ENCODE assay signal across 23 cellular contexts in the genomic region with DNA sequence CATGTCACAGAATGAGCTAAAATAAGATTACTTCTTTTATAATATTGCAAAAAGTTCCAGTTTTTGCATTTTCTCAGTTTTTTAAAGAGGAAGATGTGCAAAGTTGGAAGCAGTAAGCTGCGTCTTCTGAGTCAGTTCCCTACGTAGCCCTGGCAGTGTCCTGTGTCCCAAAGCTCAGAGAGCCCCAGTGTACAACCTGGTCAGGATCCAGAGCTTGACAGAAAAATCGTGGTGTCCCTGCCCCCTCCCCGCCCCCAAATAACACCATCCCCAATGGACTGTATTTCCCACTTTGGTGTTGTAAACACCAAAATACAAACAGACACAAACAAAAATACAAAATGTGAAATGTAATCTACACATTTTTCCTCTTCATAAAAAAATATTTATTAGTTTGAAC. TPM values are rescaled to one million over a fixed set of nuclear protein-coding genes. Genes with fewer than 3 reads are reported as not detected.
DNase-seq lines count a peak whose midpoint lies in the region; ATAC-seq, FAIRE-seq and TF ChIP-seq lines count a peak whose summit lies in the region.
"Had no signal": no experiment of that assay in that cellular context is flagged by ENCODE, and none has a peak within 500 bp of the region (broad histone marks: within the 10 kb centered on the region; RNA-seq: fewer than 3 reads in every experiment).

No MANE protein-coding gene starts in this region.

- TF ChIP-seq RAD21 in HepG2 (CRISPR knock-in tag; IDR thresholded peaks at IDR 0.05) = no peak

- POLR2A ChIA-PET in HepG2 (lab: Yijun Ruan, JAX) = interaction anchor here (1.4 to 2.7 kb wide), 5 partner anchors 10 to 212 kb away, joined by 4 to 9 read pairs (median 5); a partner anchor contains a TSS

- BruUV-seq in HepG2 (replicated peaks; lab: Mats Ljungman, UMichigan) = no TSS peak

- no peaks in the 10 kb centered on the region for H3K9me2 ChIP-seq in SU-DHL-6 (replicated peaks; ENCODE audit: insufficient read depth, low read length)

- H3K27me3 ChIP-seq in HepG2 (ENCODE audit: control insufficient read depth in 1 of 2, insufficient read depth in 2 of 2, low read length in 2 of 2) (no peaks in the 10 kb centered on the region), right lobe of liver (no peaks in the 10 kb centered on the region), SU-DHL-6 (ENCODE audit: low read length) (no peaks in the 10 kb centered on the region), osteoblast (ENCODE audit: insufficient read depth, low read length) (no peaks in the 10 kb centered on the region)

- H3K79me2 ChIP-seq in HepG2 (ENCODE audit: insufficient read depth, low read length) (peaks cover 11% of the 10 kb centered on the region), SU-DHL-6 (ENCODE audit: insufficient read depth, low read length) (no peaks in the 10 kb centered on the region), osteoblast (ENCODE audit: insufficient read depth, low read length) (peaks cover 4% of the 10 kb centered on the region)

- H3K36me3 Mint-ChIP-seq in endothelial cell (ENCODE audit: low read depth, unreplicated experiment) = peaks cover 19% of the 10 kb centered on the region
- H3K36me3 Mint-ChIP-seq: CD4-positive, CD25-positive, alpha-beta regulatory T cell had no signal

- no peak for DNase-seq in HepG2 (ENCODE audit: low spot score)
- DNase-seq in right lobe of liver = no peak
- DNase-seq in endothelial cell (ENCODE audit: low spot score) = no peak
- DNase-seq in osteoblast (ENCODE audit: insufficient read length, low spot score, missing footprints) = peak; percentile 63
- no peak for DNase-seq in HuH-7 (ENCODE audit: low spot score)
- DNase-seq: C1 segment of cervical spinal cord; CD4-positive, CD25-positive, alpha-beta regulatory T cell; CD8-positive, alpha-beta memory T cell; COR-L47; DMS 273 treated with DMSO at 0.1 percent for 48 hours; DMS53; DND-41; EL; GM23248; HCEC 1CT had no signal

- H3K36me3 ChIP-seq in HepG2 (replicated peaks in 1 of 2; ENCODE audit: control insufficient read depth in 1 of 2, insufficient read depth in 2 of 2, low read length in 2 of 2) (peaks cover 17 to 27% of the 10 kb centered on the region in 2 experiments), right lobe of liver (peaks cover 0 to 14% (median 7%) of the 10 kb centered on the region in 4 donors), SU-DHL-6 (ENCODE audit: low read length) (no peaks in the 10 kb centered on the region), osteoblast (ENCODE audit: insufficient read depth, low read length) (peaks cover 22% of the 10 kb centered on the region)

- peaks cover 76% of the 10 kb centered on the region for H3K4me1 ChIP-seq in HepG2 (ENCODE audit: insufficient read depth, low read length)
- peaks cover 0 to 28% (median 12%) of the 10 kb centered on the region in 4 donors for H3K4me1 ChIP-seq in right lobe of liver
- peaks cover 9% of the 10 kb centered on the region for H3K4me1 ChIP-seq in osteoblast (ENCODE audit: insufficient read depth, low read length)

- no peak overlapping the region for H3K4me3 Mint-ChIP-seq in endothelial cell (ENCODE audit: unreplicated experiment)
- H3K4me3 Mint-ChIP-seq: B cell had no signal

- intact Hi-C loops in HepG2 (cut with micrococcal nuclease; ENCODE audit: unreplicated experiment) (loop anchor here (10.0 kb wide), 1 partner anchor 121 kb away; a partner anchor contains a TSS), right lobe of liver (cut with DNase I) (no loop called here)

- FAIRE-seq in HepG2 (lab: Jason Lieb, UNC) = no peak
- FAIRE-seq: GM12891, GM18507 had no signal

- H3K4me2 ChIP-seq in HepG2 (ENCODE audit: low read depth, low read length) = peak overlapping the region; percentile 77
- H3K4me2 ChIP-seq in SU-DHL-6 (ENCODE audit: low read depth, low read length, poor library complexity, severe bottlenecking) = no peak overlapping the region
- H3K4me2 ChIP-seq in osteoblast (ENCODE audit: insufficient read depth, low read length) = no peak overlapping the region

- H4K20me1 ChIP-seq in HepG2 (ENCODE audit: insufficient read depth, low read length) (no peaks in the 10 kb centered on the region), SU-DHL-6 (ENCODE audit: low read depth, low read length) (no peaks in the 10 kb centered on the region), osteoblast (ENCODE audit: insufficient read depth, low read length) (peaks cover 8% of the 10 kb centered on the region)

- H3K4me1 Mint-ChIP-seq in endothelial cell (ENCODE audit: unreplicated experiment) = no peaks in the 10 kb centered on the region
- H3K4me1 Mint-ChIP-seq: B cell had no signal

- no peak for ATAC-seq in HepG2
- no peak for ATAC-seq in right lobe of liver
- ATAC-seq in activated CD4-positive, CD25-positive, alpha-beta regulatory T cell treated with anti-CD3 and anti-CD28 coated beads, Interleukin-2, amount 50 U/mL, for 24 hours = no peak
- no peak for ATAC-seq in HG03460 (IDR thresholded peaks at IDR 0.05; ENCODE audit: unreplicated experiment)

- no peak overlapping the region for H2AFZ ChIP-seq in HepG2 (ENCODE audit: low read length)
- no peak overlapping the region for H2AFZ ChIP-seq in SU-DHL-6 (ENCODE audit: low read depth, low read length, severe bottlenecking)
- H2AFZ ChIP-seq in osteoblast (ENCODE audit: low read length) = no peak overlapping the region
- H2AFZ ChIP-seq: GM23248 had no signal

- no peaks in the 10 kb centered on the region for H3K9me3 ChIP-seq in HepG2 (ENCODE audit: low read length)
- no peaks in the 10 kb centered on the region for H3K9me3 ChIP-seq in right lobe of liver
- no peaks in the 10 kb centered on the region for H3K9me3 ChIP-seq in SU-DHL-6 (ENCODE audit: insufficient read depth, low read length)
- no peaks in the 10 kb centered on the region for H3K9me3 ChIP-seq in osteoblast (ENCODE audit: low read depth, low read length)

- 69% methylated on average over 4 of the region's 4 CpGs for WGBS in HepG2 (ENCODE audit: low lambda C conversion rate)
- whole genome bisulfite sequencing in right lobe of liver (ENCODE audit: insufficient coverage, low coverage, low lambda C conversion rate, missing lambda C conversion rate) = 55% methylated on average over 4 of the region's 4 CpGs

- TF ChIP-seq CTCF in HepG2 (CRISPR knock-in tag; IDR thresholded peaks at IDR 0.05) = no peak
- TF ChIP-seq CTCF in right lobe of liver (IDR thresholded peaks at IDR 0.05) = no peak
- TF ChIP-seq CTCF in SU-DHL-6 (IDR thresholded peaks at IDR 0.05; ENCODE audit: insufficient read depth, low read length, poor library complexity, severe bottlenecking) = no peak
- no peak for TF ChIP-seq CTCF in endothelial cell (IDR thresholded peaks at IDR 0.05; ENCODE audit: unreplicated experiment)
- TF ChIP-seq CTCF in osteoblast (IDR thresholded peaks at IDR 0.05; ENCODE audit: extremely low read depth, low read depth, low read length) = no peak

- no peak for TF ChIP-seq EP300 in HepG2 (IDR thresholded peaks at IDR 0.05; ENCODE audit: low read depth in 2 of 2, low read length in 2 of 2)
- no peak for TF ChIP-seq EP300 in HepG2 (CRISPR knock-in tag; IDR thresholded peaks at IDR 0.05; ENCODE audit: borderline replicate concordance)

- in situ Hi-C loops in HepG2 (cut with HindIII; ENCODE audit: extremely low pct_ligation_motif_present, low pct_unique_long_range_greater_than_20kb) = loop anchor here (5.0 kb wide), 1 partner anchor 37 kb away; a partner anchor contains a TSS

- H3K9me3 Mint-ChIP-seq in endothelial cell (ENCODE audit: unreplicated experiment) = no peaks in the 10 kb centered on the region
- H3K9me3 Mint-ChIP-seq: CD4-positive, CD25-positive, alpha-beta regulatory T cell; CD8-positive, alpha-beta memory T cell had no signal

- H3F3A ChIP-seq in SU-DHL-6 (ENCODE audit: insufficient read depth) = peaks cover 14% of the 10 kb centered on the region; the same call in 1 of the 2 replicates

- TF ChIP-seq POLR2A in HepG2 (IDR thresholded peaks at IDR 0.05; ENCODE audit: insufficient read depth in 1 of 2, low read depth in 2 of 2, low read length in 2 of 2) = no peak; a peak in 1 of 4 replicates
- TF ChIP-seq POLR2A in right lobe of liver (IDR thresholded peaks at IDR 0.05) = no peak

- H3K27ac ChIP-seq in HepG2 (ENCODE audit: extremely low read length, insufficient read depth, low read length) = peak overlapping the region; percentile 49
- H3K27ac ChIP-seq in right lobe of liver = no peak overlapping the region
- 0 out of 2 replicates have a peak overlapping the region, but pooled peaks have one; percentile 25 for H3K27ac ChIP-seq in SU-DHL-6 (ENCODE audit: low read depth, low read length)
- H3K27ac ChIP-seq in osteoblast (ENCODE audit: low read depth, low read length) = no peak overlapping the region
- H3K27ac ChIP-seq: GM23248, HL-60 had no signal

- CTCF ChIA-PET in HepG2 (lab: Yijun Ruan, JAX; ENCODE audit: low intra/inter-chr PET ratio, low total read pairs) = no interaction called here

- H3K27me3 Mint-ChIP-seq in endothelial cell (ENCODE audit: unreplicated experiment) = peaks cover 10% of the 10 kb centered on the region
- H3K27me3 Mint-ChIP-seq: B cell; CD4-positive, CD25-positive, alpha-beta regulatory T cell; CD8-positive, alpha-beta memory T cell had no signal

- peak overlapping the region; percentile 72 for H3K27ac Mint-ChIP-seq in endothelial cell (ENCODE audit: unreplicated experiment)
- H3K27ac Mint-ChIP-seq: B cell; CD4-positive, CD25-positive, alpha-beta regulatory T cell had no signal

- no peak overlapping the region for H3K9ac ChIP-seq in HepG2 (ENCODE audit: insufficient read depth, low read depth, low read length)
- no peak overlapping the region for H3K9ac ChIP-seq in SU-DHL-6 (ENCODE audit: low read length)
- H3K9ac ChIP-seq: GM23248 had no signal

- peak overlapping the region in 1 of 3 experiments; percentile 3; a peak in 1 of 6 replicates for H3K4me3 ChIP-seq in HepG2 (replicated peaks in 1 of 3; ENCODE audit: insufficient read depth in 1 of 3, low read depth in 2 of 3, low read length in 3 of 3)
- no peak overlapping the region for H3K4me3 ChIP-seq in right lobe of liver
- no peak overlapping the region for H3K4me3 ChIP-seq in SU-DHL-6 (ENCODE audit: insufficient read depth, low read length, poor library complexity, severe bottlenecking)
- no peak overlapping the region for H3K4me3 ChIP-seq in osteoblast (ENCODE audit: insufficient read depth, low read length)
- H3K4me3 ChIP-seq: GM23248 had no signal

RNA-seq across cellular contexts. Expression of a gene that starts 4.6 kb away (rescaled TPM):
- total RNA-seq in HepG2 (2016; rRNA removed; fragmentation: Illumina TruSeq; extraction: Trizol) (47.4 and 91.4 TPM in 2 replicates), right lobe of liver (100 to 1,000 TPM in 2 of 6 experiments, 10 to 100 TPM in 4; 36.0 to 180 (median 73.8) TPM), endothelial cell (ENCODE audit: unreplicated experiment) (69.6 TPM), osteoblast (27.5 and 29.5 TPM in 2 replicates)
- total RNA-seq in HepG2 (2016; cell fraction: cytosol; rRNA removed; fragmentation: Illumina TruSeq; extraction: Trizol; ENCODE audit: low read depth) = 129 and 134 TPM in 2 replicates
- total RNA-seq in HepG2 (2016; cell fraction: insoluble cytoplasmic fraction; rRNA removed; fragmentation: Illumina TruSeq; extraction: Trizol) = 39.6 and 94.5 TPM in 2 replicates
- 171 and 186 TPM in 2 replicates for total RNA-seq in HepG2 (2016; cell fraction: membrane; rRNA removed; fragmentation: Illumina TruSeq; extraction: Trizol)
- 92.1 and 130 TPM in 2 replicates for total RNA-seq in HepG2 (2016; cell fraction: nucleus; rRNA removed; fragmentation: Illumina TruSeq; extraction: Trizol)
- polyA plus RNA-seq in HepG2 (2011; rRNA removed) = 95.9 and 105 TPM in 2 replicates
- 36.7 and 62.3 TPM in 2 replicates for polyA plus RNA-seq in HepG2 (2011; cell fraction: cytosol; rRNA removed)
- polyA plus RNA-seq in HepG2 (2011; cell fraction: nucleus; rRNA removed) = 581 and 754 TPM in 2 replicates
- polyA plus RNA-seq in HepG2 (2012) = 65.4 and 92.2 TPM in 2 replicates
- 354 and 372 TPM in 2 replicates for polyA plus RNA-seq in HepG2 (2016; cell fraction: cytosol; fragmentation: Illumina TruSeq; extraction: Trizol; ENCODE audit: low read depth)
- polyA plus RNA-seq in HepG2 (2016; cell fraction: insoluble cytoplasmic fraction; fragmentation: Illumina TruSeq; extraction: Trizol; ENCODE audit: low read depth) = 107 and 130 TPM in 2 replicates
- 352 and 381 TPM in 2 replicates for polyA plus RNA-seq in HepG2 (2016; cell fraction: membrane; fragmentation: Illumina TruSeq; extraction: Trizol; ENCODE audit: low read depth)
- polyA plus RNA-seq in HepG2 (2016; cell fraction: nucleus; fragmentation: Illumina TruSeq; extraction: Trizol; ENCODE audit: insufficient read depth, low read depth) = 510 and 535 TPM in 2 replicates
- polyA minus RNA-seq in HepG2 (2011; rRNA and poly(A)+ RNA removed; ENCODE audit: low replicate concordance) = 23.9 and 51.3 TPM in 2 replicates
- polyA minus RNA-seq in HepG2 (2011; cell fraction: cytosol; rRNA and poly(A)+ RNA removed) = 24.3 and 27.0 TPM in 2 replicates
- 61.3 and 75.8 TPM in 2 replicates for polyA minus RNA-seq in HepG2 (2011; cell fraction: nucleus; rRNA and poly(A)+ RNA removed)

RNA-seq across cellular contexts. Expression of a gene that starts 7.7 kb away (rescaled TPM):
- total RNA-seq in HepG2 (2016; rRNA removed; fragmentation: Illumina TruSeq; extraction: Trizol) = 51.5 and 61.5 TPM in 2 replicates
- total RNA-seq in HepG2 (2016; cell fraction: cytosol; rRNA removed; fragmentation: Illumina TruSeq; extraction: Trizol; ENCODE audit: low read depth) = 59.8 and 81.2 TPM in 2 replicates
- 46.5 and 57.9 TPM in 2 replicates for total RNA-seq in HepG2 (2016; cell fraction: insoluble cytoplasmic fraction; rRNA removed; fragmentation: Illumina TruSeq; extraction: Trizol)
- 59.4 and 77.4 TPM in 2 replicates for total RNA-seq in HepG2 (2016; cell fraction: membrane; rRNA removed; fragmentation: Illumina TruSeq; extraction: Trizol)
- 31.7 and 32.4 TPM in 2 replicates for total RNA-seq in HepG2 (2016; cell fraction: nucleus; rRNA removed; fragmentation: Illumina TruSeq; extraction: Trizol)
- polyA plus RNA-seq in HepG2 (2011; rRNA removed) = 13.0 and 23.5 TPM in 2 replicates
- 20.4 and 43.4 TPM in 2 replicates for polyA plus RNA-seq in HepG2 (2011; cell fraction: cytosol; rRNA removed)
- polyA plus RNA-seq in HepG2 (2011; cell fraction: nucleus; rRNA removed) = 145 and 202 TPM in 2 replicates
- 14.6 and 20.3 TPM in 2 replicates for polyA plus RNA-seq in HepG2 (2012)
- 90.7 and 108 TPM in 2 replicates for polyA plus RNA-seq in HepG2 (2016; cell fraction: cytosol; fragmentation: Illumina TruSeq; extraction: Trizol; ENCODE audit: low read depth)
- 72.4 and 82.2 TPM in 2 replicates for polyA plus RNA-seq in HepG2 (2016; cell fraction: insoluble cytoplasmic fraction; fragmentation: Illumina TruSeq; extraction: Trizol; ENCODE audit: low read depth)
- 75.9 and 77.5 TPM in 2 replicates for polyA plus RNA-seq in HepG2 (2016; cell fraction: membrane; fragmentation: Illumina TruSeq; extraction: Trizol; ENCODE audit: low read depth)
- polyA plus RNA-seq in HepG2 (2016; cell fraction: nucleus; fragmentation: Illumina TruSeq; extraction: Trizol; ENCODE audit: insufficient read depth, low read depth) = 89.9 and 96.0 TPM in 2 replicates
- 2.1 and 20.3 TPM in 2 replicates for polyA minus RNA-seq in HepG2 (2011; rRNA and poly(A)+ RNA removed; ENCODE audit: low replicate concordance)
- 22.2 and 31.7 TPM in 2 replicates for polyA minus RNA-seq in HepG2 (2011; cell fraction: cytosol; rRNA and poly(A)+ RNA removed)
- 13.2 and 15.8 TPM in 2 replicates for polyA minus RNA-seq in HepG2 (2011; cell fraction: nucleus; rRNA and poly(A)+ RNA removed)
- 100 to 1,000 TPM in 2 of 6 experiments, 10 to 100 TPM in 4; 37.0 to 118 (median 65.5) TPM for total RNA-seq in right lobe of liver
- 8.1 TPM for total RNA-seq in endothelial cell (ENCODE audit: unreplicated experiment)
- total RNA-seq in osteoblast = 1.8 and 2.9 TPM in 2 replicates

RNA-seq across cellular contexts. Expression of a gene that starts 36.3 kb away (rescaled TPM):
- total RNA-seq in HepG2 (2016; rRNA removed; fragmentation: Illumina TruSeq; extraction: Trizol) (40.2 and 41.9 TPM in 2 replicates), right lobe of liver (10 to 100 TPM; 18.7 to 68.9 (median 31.9) TPM), endothelial cell (ENCODE audit: unreplicated experiment) (34.9 TPM), osteoblast (15.6 and 18.8 TPM in 2 replicates)
- total RNA-seq in HepG2 (2016; cell fraction: cytosol; rRNA removed; fragmentation: Illumina TruSeq; extraction: Trizol; ENCODE audit: low read depth) = 34.8 and 37.0 TPM in 2 replicates
- 37.7 and 46.6 TPM in 2 replicates for total RNA-seq in HepG2 (2016; cell fraction: insoluble cytoplasmic fraction; rRNA removed; fragmentation: Illumina TruSeq; extraction: Trizol)
- 18.3 and 22.0 TPM in 2 replicates for total RNA-seq in HepG2 (2016; cell fraction: membrane; rRNA removed; fragmentation: Illumina TruSeq; extraction: Trizol)
- total RNA-seq in HepG2 (2016; cell fraction: nucleus; rRNA removed; fragmentation: Illumina TruSeq; extraction: Trizol) = 23.9 and 24.8 TPM in 2 replicates
- polyA plus RNA-seq in HepG2 (2011; rRNA removed) = 23.0 and 32.8 TPM in 2 replicates
- polyA plus RNA-seq in HepG2 (2011; cell fraction: cytosol; rRNA removed) = 17.1 and 24.8 TPM in 2 replicates
- 93.0 and 104 TPM in 2 replicates for polyA plus RNA-seq in HepG2 (2011; cell fraction: nucleus; rRNA removed)
- 16.8 and 17.7 TPM in 2 replicates for polyA plus RNA-seq in HepG2 (2012)
- 4.5 and 5.1 TPM in 2 replicates for polyA plus RNA-seq in HepG2 (2016; cell fraction: cytosol; fragmentation: Illumina TruSeq; extraction: Trizol; ENCODE audit: low read depth)
- 36.0 and 43.8 TPM in 2 replicates for polyA plus RNA-seq in HepG2 (2016; cell fraction: insoluble cytoplasmic fraction; fragmentation: Illumina TruSeq; extraction: Trizol; ENCODE audit: low read depth)
- polyA plus RNA-seq in HepG2 (2016; cell fraction: membrane; fragmentation: Illumina TruSeq; extraction: Trizol; ENCODE audit: low read depth) = 9.1 and 10.0 TPM in 2 replicates
- polyA plus RNA-seq in HepG2 (2016; cell fraction: nucleus; fragmentation: Illumina TruSeq; extraction: Trizol; ENCODE audit: insufficient read depth, low read depth) = 70.9 and 80.9 TPM in 2 replicates
- polyA minus RNA-seq in HepG2 (2011; rRNA and poly(A)+ RNA removed; ENCODE audit: low replicate concordance) = 12.8 and 40.1 TPM in 2 replicates
- 9.3 and 9.5 TPM in 2 replicates for polyA minus RNA-seq in HepG2 (2011; cell fraction: cytosol; rRNA and poly(A)+ RNA removed)
- polyA minus RNA-seq in HepG2 (2011; cell fraction: nucleus; rRNA and poly(A)+ RNA removed) = 13.8 and 15.9 TPM in 2 replicates

RNA-seq across cellular contexts. Expression of a gene that starts 36.4 kb away (rescaled TPM):
- 33.7 and 51.1 TPM in 2 replicates for total RNA-seq in HepG2 (2016; rRNA removed; fragmentation: Illumina TruSeq; extraction: Trizol)
- 9.6 and 11.5 TPM in 2 replicates for total RNA-seq in HepG2 (2016; cell fraction: cytosol; rRNA removed; fragmentation: Illumina TruSeq; extraction: Trizol; ENCODE audit: low read depth)
- 31.8 and 53.2 TPM in 2 replicates for total RNA-seq in HepG2 (2016; cell fraction: insoluble cytoplasmic fraction; rRNA removed; fragmentation: Illumina TruSeq; extraction: Trizol)
- 22.2 and 23.1 TPM in 2 replicates for total RNA-seq in HepG2 (2016; cell fraction: membrane; rRNA removed; fragmentation: Illumina TruSeq; extraction: Trizol)
- 37.5 and 46.0 TPM in 2 replicates for total RNA-seq in HepG2 (2016; cell fraction: nucleus; rRNA removed; fragmentation: Illumina TruSeq; extraction: Trizol)
- 32.0 and 42.8 TPM in 2 replicates for polyA plus RNA-seq in HepG2 (2011; rRNA removed)
- polyA plus RNA-seq in HepG2 (2011; cell fraction: cytosol; rRNA removed) = 48.5 and 49.6 TPM in 2 replicates
- 123 and 125 TPM in 2 replicates for polyA plus RNA-seq in HepG2 (2011; cell fraction: nucleus; rRNA removed)
- 26.6 and 30.7 TPM in 2 replicates for polyA plus RNA-seq in HepG2 (2012)
- 8.8 and 9.1 TPM in 2 replicates for polyA plus RNA-seq in HepG2 (2016; cell fraction: cytosol; fragmentation: Illumina TruSeq; extraction: Trizol; ENCODE audit: low read depth)
- polyA plus RNA-seq in HepG2 (2016; cell fraction: insoluble cytoplasmic fraction; fragmentation: Illumina TruSeq; extraction: Trizol; ENCODE audit: low read depth) = 30.0 and 34.6 TPM in 2 replicates
- polyA plus RNA-seq in HepG2 (2016; cell fraction: membrane; fragmentation: Illumina TruSeq; extraction: Trizol; ENCODE audit: low read depth) = 12.6 and 13.5 TPM in 2 replicates
- polyA plus RNA-seq in HepG2 (2016; cell fraction: nucleus; fragmentation: Illumina TruSeq; extraction: Trizol; ENCODE audit: insufficient read depth, low read depth) = 86.0 and 91.0 TPM in 2 replicates
- polyA minus RNA-seq in HepG2 (2011; rRNA and poly(A)+ RNA removed; ENCODE audit: low replicate concordance) = 28.5 and 35.1 TPM in 2 replicates
- 10.4 and 12.4 TPM in 2 replicates for polyA minus RNA-seq in HepG2 (2011; cell fraction: cytosol; rRNA and poly(A)+ RNA removed)
- 55.9 and 67.1 TPM in 2 replicates for polyA minus RNA-seq in HepG2 (2011; cell fraction: nucleus; rRNA and poly(A)+ RNA removed)
- 10 to 100 TPM; 16.0 to 22.2 (median 20.2) TPM for total RNA-seq in right lobe of liver
- total RNA-seq in endothelial cell (ENCODE audit: unreplicated experiment) = 33.4 TPM
- 21.7 and 23.0 TPM in 2 replicates for total RNA-seq in osteoblast

RNA-seq across cellular contexts. Expression of a gene that starts 47.7 kb away (rescaled TPM):
- total RNA-seq in HepG2 (2016; rRNA removed; fragmentation: Illumina TruSeq; extraction: Trizol) (not detected in 2 replicates), right lobe of liver (1 to 10 TPM in 1 of 6 experiments, under 1 TPM in 2, not detected in 3; 0.56 to 1.0 (median 0.62) TPM), endothelial cell (ENCODE audit: unreplicated experiment) (not detected), osteoblast (2.1 and 2.9 TPM in 2 replicates)
- total RNA-seq in HepG2 (2016; cell fraction: cytosol; rRNA removed; fragmentation: Illumina TruSeq; extraction: Trizol; ENCODE audit: low read depth) = not detected in 2 replicates
- not detected in 2 replicates for total RNA-seq in HepG2 (2016; cell fraction: insoluble cytoplasmic fraction; rRNA removed; fragmentation: Illumina TruSeq; extraction: Trizol)
- total RNA-seq in HepG2 (2016; cell fraction: membrane; rRNA removed; fragmentation: Illumina TruSeq; extraction: Trizol) = not detected in 2 replicates
- total RNA-seq in HepG2 (2016; cell fraction: nucleus; rRNA removed; fragmentation: Illumina TruSeq; extraction: Trizol) = not detected in 2 replicates
- polyA plus RNA-seq in HepG2 (2011; rRNA removed) = 0.24 and 0.86 TPM in 2 replicates
- 0.45 and 1.3 TPM in 2 replicates for polyA plus RNA-seq in HepG2 (2011; cell fraction: cytosol; rRNA removed)
- polyA plus RNA-seq in HepG2 (2011; cell fraction: nucleus; rRNA removed) = 22.5 and 36.0 TPM in 2 replicates
- 0.55 TPM in 1 of 2 replicates, not detected in the other for polyA plus RNA-seq in HepG2 (2012)
- polyA plus RNA-seq in HepG2 (2016; cell fraction: cytosol; fragmentation: Illumina TruSeq; extraction: Trizol; ENCODE audit: low read depth) = 0.45 and 0.48 TPM in 2 replicates
- 0.32 TPM in 1 of 2 replicates, not detected in the other for polyA plus RNA-seq in HepG2 (2016; cell fraction: insoluble cytoplasmic fraction; fragmentation: Illumina TruSeq; extraction: Trizol; ENCODE audit: low read depth)
- polyA plus RNA-seq in HepG2 (2016; cell fraction: membrane; fragmentation: Illumina TruSeq; extraction: Trizol; ENCODE audit: low read depth) = 0.37 and 0.71 TPM in 2 replicates
- polyA plus RNA-seq in HepG2 (2016; cell fraction: nucleus; fragmentation: Illumina TruSeq; extraction: Trizol; ENCODE audit: insufficient read depth, low read depth) = not detected in 2 replicates
- not detected in 2 replicates for polyA minus RNA-seq in HepG2 (2011; rRNA and poly(A)+ RNA removed; ENCODE audit: low replicate concordance)
- polyA minus RNA-seq in HepG2 (2011; cell fraction: cytosol; rRNA and poly(A)+ RNA removed) = not detected in 2 replicates
- polyA minus RNA-seq in HepG2 (2011; cell fraction: nucleus; rRNA and poly(A)+ RNA removed) = not detected in 2 replicates
- total RNA-seq: B cell; CD4-positive, CD25-positive, alpha-beta regulatory T cell; CD8-positive, alpha-beta memory T cell; G401 had no signal
- polyA plus RNA-seq: CD4-positive, CD25-positive, alpha-beta regulatory T cell had no signal

Comparison
In these comparisons a context has a peak if more than half of its experiments do, and no peak if none do; other contexts are left out.
1. H3K27ac ChIP-seq: peak in HepG2 (single experiment) and SU-DHL-6 (single experiment); none in right lobe of liver (0 of 3) and osteoblast (single experiment).